Comparison of ENCODE assay signal across 6 cellular contexts in the genomic region with DNA sequence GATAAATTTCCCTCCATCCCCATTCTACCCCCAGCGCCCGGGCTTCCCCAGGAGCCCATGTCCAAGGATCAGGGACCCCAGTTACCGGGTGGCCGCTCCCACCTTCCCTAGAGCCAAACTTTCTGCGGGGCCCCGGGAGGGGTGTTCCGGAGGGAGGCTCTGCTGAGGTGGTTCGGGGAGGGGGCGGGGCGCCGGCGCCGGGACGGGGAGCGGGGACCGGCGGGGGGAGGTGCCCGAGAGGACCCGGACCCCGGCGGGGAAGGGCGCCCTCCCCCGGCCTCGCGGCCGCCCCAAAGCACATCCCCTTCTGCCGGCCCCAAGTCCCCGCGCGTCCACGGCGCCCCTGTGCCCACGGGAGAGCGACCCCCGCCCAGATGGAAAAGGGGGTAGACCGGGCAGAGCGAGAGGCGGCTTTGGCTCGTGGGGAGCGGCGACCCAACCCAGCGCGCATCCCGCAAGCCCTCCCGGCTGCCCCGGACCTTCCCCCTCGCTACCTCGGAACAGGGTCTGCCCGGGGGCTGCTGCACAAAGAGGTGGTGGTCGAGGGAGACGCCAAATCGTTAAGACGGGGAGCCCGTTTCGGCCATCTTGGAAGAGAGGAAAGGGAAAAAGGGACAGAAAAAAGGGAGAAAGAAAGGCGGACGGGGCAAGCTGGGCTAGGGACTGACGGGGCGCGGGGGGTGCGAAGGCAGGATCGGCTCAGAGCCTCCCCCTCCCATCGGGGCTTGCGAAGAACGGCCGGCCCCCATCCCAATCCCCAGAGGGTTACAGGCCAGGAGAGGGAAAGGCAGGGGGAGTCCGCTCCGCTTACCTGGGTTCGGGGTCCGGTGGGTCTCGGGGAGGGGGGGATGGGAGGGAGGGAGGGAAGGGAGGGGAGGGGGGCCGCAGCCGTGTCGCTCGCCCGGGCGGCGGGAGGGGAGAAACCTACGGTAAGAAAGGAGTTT. TPM values are rescaled to one million over a fixed set of nuclear protein-coding genes. Genes with fewer than 3 reads are reported as not detected.
DNase-seq lines count a peak whose midpoint lies in the region; ATAC-seq, FAIRE-seq and TF ChIP-seq lines count a peak whose summit lies in the region.

No MANE protein-coding gene starts in this region.

- H3K4me3 ChIP-seq in A549 (peak overlapping the region; percentile 96), dorsolateral prefrontal cortex (peak overlapping the region; percentile 44 to 100 (median 96))

- H3K27ac ChIP-seq in A549: peak overlapping the region; percentile 90 to 98
- peak overlapping the region in 54 of 59 donors; percentile 3 to 95 (median 79) for H3K27ac ChIP-seq in dorsolateral prefrontal cortex

- H3K9me3 ChIP-seq in A549: no peaks in the 10 kb centered on the region

- TF ChIP-seq EP300 in A549 (IDR thresholded peaks at IDR 0.05): no peak

- WGBS in A549 (ENCODE audit: missing lambda C conversion rate): 2% methylated on average over 37 of the region's 79 CpGs

- FAIRE-seq in A549 (lab: Jason Lieb, UNC): no peak

- TF ChIP-seq CTCF in A549 (IDR thresholded peaks at IDR 0.05) (peak; percentile 47), dorsolateral prefrontal cortex (IDR thresholded peaks at IDR 0.05 in 54 of 56, conservative IDR thresholded peaks at IDR 0.05 in 2 of 56; ENCODE audit: low read depth in 1 of 56, partially characterized antibody in 56 of 56) (peak in 10 of 56 donors; percentile 13 to 34 (median 19))

- peak overlapping the region in 3 of 4 donors; percentile 82 to 97 (median 88) for H3K4me3 Mint-ChIP-seq in IgD-negative memory B cell

- peak; percentile 2; the same call in 1 of the 2 replicates for TF ChIP-seq POLR2A in A549 (IDR thresholded peaks at IDR 0.05; ENCODE audit: low read length)

- H3K9me3 Mint-ChIP-seq in IgD-negative memory B cell: peaks cover 0 to 3% (median 0%) of the 10 kb centered on the region in 3 donors

- POLR2A ChIA-PET in A549 (lab: Yijun Ruan, JAX): no interaction called here

- H3K4me1 ChIP-seq in A549: peaks cover 43% of the 10 kb centered on the region

- H3K27me3 Mint-ChIP-seq in IgD-negative memory B cell: peaks cover 47% of the 10 kb centered on the region

- H3K4me2 ChIP-seq in A549: peak overlapping the region; percentile 82

- CTCF ChIA-PET in A549 (lab: Yijun Ruan, JAX): interaction anchor here (0.6 to 5.8 kb wide), 4 partner anchors 12 to 299 kb away, joined by 3 to 107 read pairs (median 8); a partner anchor contains a TSS

- TF ChIP-seq RAD21 in A549 (conservative IDR thresholded peaks at IDR 0.05 in 1 of 2, IDR thresholded peaks at IDR 0.05 in 1 of 2): no peak; a peak in 1 of 5 replicates

- no peak; a peak in 1 of 6 replicates for ATAC-seq in A549
- ATAC-seq in GM18873 (IDR thresholded peaks at IDR 0.05; ENCODE audit: low FRiP score, unreplicated experiment): no peak
- ATAC-seq in HG02840 (IDR thresholded peaks at IDR 0.05; ENCODE audit: low FRiP score, unreplicated experiment): no peak

- peaks cover 26 to 31% (median 27%) of the 10 kb centered on the region in 3 donors for H3K4me1 Mint-ChIP-seq in IgD-negative memory B cell

- H3K27ac Mint-ChIP-seq in IgD-negative memory B cell: no peak overlapping the region

- peaks cover 1% of the 10 kb centered on the region for H3K36me3 Mint-ChIP-seq in IgD-negative memory B cell

- intact Hi-C loops in dorsolateral prefrontal cortex (cut with DNase I): loop anchor here in 1 of 2 donors (5.0 kb wide), 1 partner anchor 40 kb away; a partner anchor contains a TSS

- H3K27me3 ChIP-seq in dorsolateral prefrontal cortex: no peaks in the 10 kb centered on the region

- peak in 1 of 2 experiments; percentile 42 for DNase-seq in A549 (ENCODE audit: low read depth in 1 of 2, low spot score in 1 of 2)
- no peak for DNase-seq in dorsolateral prefrontal cortex
- peak; percentile 82 for DNase-seq in retina

TF ChIP-seq in A549, 52 proteins besides CTCF, POLR2A, EP300 and RAD21:
- no peak for TF ChIP-seq SREBF2 (IDR thresholded peaks at IDR 0.05)
- TF ChIP-seq, protein P1, sequence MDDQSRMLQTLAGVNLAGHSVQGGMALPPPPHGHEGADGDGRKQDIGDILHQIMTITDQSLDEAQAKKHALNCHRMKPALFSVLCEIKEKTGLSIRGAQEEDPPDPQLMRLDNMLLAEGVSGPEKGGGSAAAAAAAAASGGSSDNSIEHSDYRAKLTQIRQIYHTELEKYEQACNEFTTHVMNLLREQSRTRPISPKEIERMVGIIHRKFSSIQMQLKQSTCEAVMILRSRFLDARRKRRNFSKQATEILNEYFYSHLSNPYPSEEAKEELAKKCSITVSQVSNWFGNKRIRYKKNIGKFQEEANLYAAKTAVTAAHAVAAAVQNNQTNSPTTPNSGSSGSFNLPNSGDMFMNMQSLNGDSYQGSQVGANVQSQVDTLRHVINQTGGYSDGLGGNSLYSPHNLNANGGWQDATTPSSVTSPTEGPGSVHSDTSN (IDR thresholded peaks at IDR 0.05): no peak
- TF ChIP-seq, protein P2, sequence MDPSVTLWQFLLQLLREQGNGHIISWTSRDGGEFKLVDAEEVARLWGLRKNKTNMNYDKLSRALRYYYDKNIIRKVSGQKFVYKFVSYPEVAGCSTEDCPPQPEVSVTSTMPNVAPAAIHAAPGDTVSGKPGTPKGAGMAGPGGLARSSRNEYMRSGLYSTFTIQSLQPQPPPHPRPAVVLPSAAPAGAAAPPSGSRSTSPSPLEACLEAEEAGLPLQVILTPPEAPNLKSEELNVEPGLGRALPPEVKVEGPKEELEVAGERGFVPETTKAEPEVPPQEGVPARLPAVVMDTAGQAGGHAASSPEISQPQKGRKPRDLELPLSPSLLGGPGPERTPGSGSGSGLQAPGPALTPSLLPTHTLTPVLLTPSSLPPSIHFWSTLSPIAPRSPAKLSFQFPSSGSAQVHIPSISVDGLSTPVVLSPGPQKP (IDR thresholded peaks at IDR 0.05; ENCODE audit: low read depth, low read length): no peak

RNA-seq across cellular contexts. Expression of a gene that starts 0.5 kb away (rescaled TPM):
- polyA plus RNA-seq in A549 (2011; rRNA removed): 19.9 and 21.2 TPM in 2 replicates
- 44.9 and 56.9 TPM in 2 replicates for polyA plus RNA-seq in A549 (2012; cell fraction: cytosol; rRNA removed)
- polyA plus RNA-seq in A549 (2012; cell fraction: nucleus; rRNA removed): 70.5 and 88.3 TPM in 2 replicates
- 33.9 to 43.6 TPM (median 42.5 TPM) in 3 replicates for polyA plus RNA-seq in A549 (2017; fragmentation: RNase III; extraction: RNeasy Plus Mini Kit Qiagen cat#74134 plus additional on column Dnase treatment)
- 30.6 and 31.4 TPM in 2 replicates for polyA minus RNA-seq in A549 (2011; rRNA and poly(A)+ RNA removed)
- polyA plus RNA-seq in IgD-negative memory B cell: not detected
- 10 to 100 TPM; 13.0 to 46.2 (median 27.2) TPM for total RNA-seq in dorsolateral prefrontal cortex

RNA-seq across cellular contexts. Expression of a gene that starts 4.9 kb away (rescaled TPM):
- polyA plus RNA-seq in A549 (2011; rRNA removed): 417 and 467 TPM in 2 replicates
- 1,169 and 1,263 TPM in 2 replicates for polyA plus RNA-seq in A549 (2012; cell fraction: cytosol; rRNA removed)
- polyA plus RNA-seq in A549 (2012; cell fraction: nucleus; rRNA removed): 923 and 1,034 TPM in 2 replicates
- polyA plus RNA-seq in A549 (2017; fragmentation: RNase III; extraction: RNeasy Plus Mini Kit Qiagen cat#74134 plus additional on column Dnase treatment): 463 to 466 TPM (median 465 TPM) in 3 replicates
- 409 and 535 TPM in 2 replicates for polyA minus RNA-seq in A549 (2011; rRNA and poly(A)+ RNA removed)
- 426 TPM for polyA plus RNA-seq in IgD-negative memory B cell
- 100 to 1,000 TPM in 80 of 120 experiments, 10 to 100 TPM in 40; 55.5 to 145 (median 107) TPM for total RNA-seq in dorsolateral prefrontal cortex

RNA-seq across cellular contexts. Expression of a gene that starts 17.5 kb away (rescaled TPM):
- polyA plus RNA-seq in A549 (2011; rRNA removed) (24.5 and 32.6 TPM in 2 replicates), A549 (2017; fragmentation: RNase III; extraction: RNeasy Plus Mini Kit Qiagen cat#74134 plus additional on column Dnase treatment) (33.0 to 35.4 TPM (median 34.3 TPM) in 3 replicates), IgD-negative memory B cell (29.1 TPM)
- polyA plus RNA-seq in A549 (2012; cell fraction: cytosol; rRNA removed): 41.3 and 55.7 TPM in 2 replicates
- 21.1 and 28.7 TPM in 2 replicates for polyA plus RNA-seq in A549 (2012; cell fraction: nucleus; rRNA removed)
- polyA minus RNA-seq in A549 (2011; rRNA and poly(A)+ RNA removed): 12.7 and 18.5 TPM in 2 replicates
- total RNA-seq in dorsolateral prefrontal cortex: 10 to 100 TPM; 15.5 to 38.5 (median 25.9) TPM

RNA-seq across cellular contexts. Expression of a gene that starts 42.6 kb away (rescaled TPM):
- 24.2 and 28.9 TPM in 2 replicates for polyA plus RNA-seq in A549 (2011; rRNA removed)
- polyA plus RNA-seq in A549 (2012; cell fraction: cytosol; rRNA removed): 25.0 and 29.5 TPM in 2 replicates
- 62.5 and 83.6 TPM in 2 replicates for polyA plus RNA-seq in A549 (2012; cell fraction: nucleus; rRNA removed)
- 24.6 to 29.9 TPM (median 28.3 TPM) in 3 replicates for polyA plus RNA-seq in A549 (2017; fragmentation: RNase III; extraction: RNeasy Plus Mini Kit Qiagen cat#74134 plus additional on column Dnase treatment)
- polyA minus RNA-seq in A549 (2011; rRNA and poly(A)+ RNA removed): 37.2 and 41.1 TPM in 2 replicates
- polyA plus RNA-seq in IgD-negative memory B cell: 7.9 TPM
- 100 to 1,000 TPM; 118 to 242 (median 168) TPM for total RNA-seq in dorsolateral prefrontal cortex

RNA-seq across cellular contexts. Expression of a gene that starts 51.7 kb away (rescaled TPM):
- polyA plus RNA-seq in A549 (2011; rRNA removed) (40.3 and 42.5 TPM in 2 replicates), A549 (2017; fragmentation: RNase III; extraction: RNeasy Plus Mini Kit Qiagen cat#74134 plus additional on column Dnase treatment) (53.7 to 56.7 TPM (median 55.3 TPM) in 3 replicates), IgD-negative memory B cell (11.5 TPM)
- 35.4 and 40.9 TPM in 2 replicates for polyA plus RNA-seq in A549 (2012; cell fraction: cytosol; rRNA removed)
- polyA plus RNA-seq in A549 (2012; cell fraction: nucleus; rRNA removed): 41.8 and 43.7 TPM in 2 replicates
- 49.7 and 56.2 TPM in 2 replicates for polyA minus RNA-seq in A549 (2011; rRNA and poly(A)+ RNA removed)
- 100 to 1,000 TPM; 106 to 220 (median 167) TPM for total RNA-seq in dorsolateral prefrontal cortex

Comparison
In these comparisons a context has a peak if more than half of its experiments do, and no peak if none do; other contexts are left out.
1. RNA of a gene that starts 0.5 kb away (polyA plus RNA-seq): 19.9 to 88.3 TPM in A549; not detected in IgD-negative memory B cell (single experiment); every median in the first group is over 10 times any median in the second.